Comparison of ENCODE assay signal across 8 cellular contexts in the genomic region with DNA sequence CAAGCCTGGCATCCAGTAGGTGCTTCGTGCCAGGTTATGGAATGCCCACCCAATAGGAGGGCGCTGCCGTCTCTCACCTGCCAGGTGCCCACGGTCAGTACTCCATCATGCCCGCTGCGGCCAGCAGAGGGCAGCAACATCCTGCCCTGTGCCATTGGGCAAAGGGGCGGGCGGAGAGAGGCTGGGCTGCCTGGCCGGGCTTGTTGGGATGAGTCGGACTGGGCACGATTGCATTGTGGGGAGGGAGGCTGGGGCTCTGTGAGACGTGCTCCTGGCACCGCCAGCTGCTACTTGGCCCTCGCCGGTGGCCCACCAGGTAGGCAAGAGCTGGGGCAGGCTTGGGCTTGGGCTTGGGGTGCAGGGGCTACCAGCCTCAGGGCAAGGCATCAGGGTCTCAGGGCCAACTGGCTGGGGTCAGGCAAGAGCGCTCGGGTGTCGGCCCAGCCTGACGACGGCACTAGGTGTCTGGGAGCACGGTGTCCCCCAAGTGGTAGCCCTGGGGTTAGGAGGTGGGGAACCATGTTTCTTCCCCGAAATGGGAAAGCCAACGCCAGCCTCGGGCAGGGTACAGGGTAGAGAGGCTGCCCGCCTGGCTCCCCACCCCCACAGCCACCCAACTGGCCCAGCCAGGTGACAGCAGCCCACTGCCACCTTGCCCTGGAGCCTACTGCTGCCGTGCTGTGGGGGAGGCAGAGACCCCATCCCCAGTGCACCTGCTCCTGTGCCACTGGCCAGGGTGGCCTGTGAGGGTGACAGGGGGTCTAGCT. TPM values are rescaled to one million over a fixed set of nuclear protein-coding genes. Genes with fewer than 3 reads are reported as not detected.
DNase-seq lines count a peak whose midpoint lies in the region; ATAC-seq lines count a peak whose summit lies in the region.

A gene (plus strand): TSS at position 261 of the 767 bp plus-strand sequence. CDS start 1,287 bp downstream, outside the sequence.

- H3K4me3 ChIP-seq in NT2/D1 (ENCODE audit: insufficient read length, low read depth) (no peak within 1 kb of the TSS), muscle layer of colon (ENCODE audit: low read depth in 1 of 2, low read length in 2 of 2) (peak within 1 kb of the TSS; percentile 41 to 56)

- peak within 1 kb of the TSS; percentile 26 for H3K27ac ChIP-seq in epithelial cell of prostate
- H3K27ac ChIP-seq in muscle layer of colon (ENCODE audit: low read depth, low read length), result peak within 1 kb of the TSS; percentile 63

- in situ Hi-C loops in G401 (cut with HindIII; ENCODE audit: low sequenced_read_pairs), result no loop called here

- no peak for ATAC-seq in HG02642 (IDR thresholded peaks at IDR 0.05; ENCODE audit: poor library complexity, unreplicated experiment)

- H3K36me3 ChIP-seq in NT2/D1 (ENCODE audit: insufficient read depth, insufficient read length, low read length), result no peaks in the 10 kb centered on the region
- H3K36me3 ChIP-seq in muscle layer of colon (ENCODE audit: insufficient read depth, low read length), result peaks cover 5% of the 10 kb centered on the region

- H3K9ac ChIP-seq in NT2/D1 (ENCODE audit: insufficient read length, low read depth) (no peak within 1 kb of the TSS), muscle layer of colon (ENCODE audit: low read length) (peak within 1 kb of the TSS; percentile 49)

- H3K4me1 ChIP-seq in NT2/D1 (ENCODE audit: insufficient read depth, insufficient read length), result peaks cover 2% of the 10 kb centered on the region
- no peaks in the 10 kb centered on the region for H3K4me1 ChIP-seq in muscle layer of colon (ENCODE audit: insufficient read depth, low read length)

- H3K9me3 ChIP-seq in NT2/D1 (ENCODE audit: insufficient read depth, low read length), result no peaks in the 10 kb centered on the region
- H3K9me3 ChIP-seq in muscle layer of colon (ENCODE audit: low read length), result no peaks in the 10 kb centered on the region

- DNase-seq in G401 (ENCODE audit: low spot score) (peak; percentile 84), HPDE6-E6E7 (ENCODE audit: extremely low spot score) (peak; percentile 96), NT2/D1 (ENCODE audit: low read depth, low spot score) (peak; percentile 20), activated T-cell treated with anti-CD3 and anti-CD28 coated beads for 4 hours (peak; percentile 54), epithelial cell of prostate (ENCODE audit: low read depth, low spot score) (no peak)
- DNase-seq in stimulated activated CD8-positive, alpha-beta memory T cell treated with anti-CD3 and anti-CD28 coated beads, Interleukin-4, amount 100 ng/mL, for 48 hours, result peak; percentile 84

- H3K27me3 ChIP-seq in NT2/D1 (ENCODE audit: insufficient read depth, insufficient read length) (no peaks in the 10 kb centered on the region), muscle layer of colon (ENCODE audit: control insufficient read depth in 1 of 2, insufficient read depth in 2 of 2, low read length in 2 of 2) (peaks cover 0 to 8% of the 10 kb centered on the region in 2 donors)

RNA-seq across cellular contexts. Expression of the gene that starts here (rescaled TPM):
- 1.5 TPM in 1 of 2 replicates, not detected in the other for total RNA-seq in G401 (2014; rRNA removed; shearing (Covaris generic))
